In genomic region chr13:51243227-51243626, GRCh38 we compare ENCODE assay signal across 18 cellular contexts. TPM values are rescaled to one million over a fixed set of nuclear protein-coding genes. Genes with fewer than 3 reads are reported as not detected.
DNase-seq lines count a peak whose midpoint lies in the region; ATAC-seq, FAIRE-seq and TF ChIP-seq lines count a peak whose summit lies in the region.
"Had no signal": no experiment of that assay in that cellular context is flagged by ENCODE, and none has a peak within 500 bp of the region (broad histone marks: within the 10 kb centered on the region; RNA-seq: fewer than 3 reads in every experiment).

No MANE protein-coding gene starts in this region.

- CTCF ChIA-PET in CD4-positive, alpha-beta memory T cell (lab: Charles Lee; ENCODE audit: partially characterized antibody): no interaction called here
- CTCF ChIA-PET in activated CD4-positive, alpha-beta T cell treated with anti-CD3 and anti-CD28 coated beads, Interleukin-2, amount 10 ng/mL, durations not matched to agents 7 days and 5 days (lab: Charles Lee): no interaction called here

- 13 to 20% methylated on average over 4 of the region's 4 CpGs for WGBS in ectodermal cell, 2 experiments
- 75 to 79% methylated on average over 4 of the region's 4 CpGs for WGBS in thyroid gland, 2 donors

- POLR2A ChIA-PET in CD4-positive, alpha-beta memory T cell (lab: Charles Lee; ENCODE audit: partially characterized antibody): no interaction called here
- POLR2A ChIA-PET in activated CD4-positive, alpha-beta T cell treated with anti-CD3 and anti-CD28 coated beads, Interleukin-2, amount 10 ng/mL, durations not matched to agents 7 days and 5 days (lab: Charles Lee): no interaction called here

- intact Hi-C loops in thyroid gland (cut with DNase I): no loop called here
- intact Hi-C loops in CD4-positive, alpha-beta memory T cell (cut with micrococcal nuclease): no loop called here

- no peaks in the 10 kb centered on the region for H3K9me3 Mint-ChIP-seq in mesothelial cell of epicardium
- H3K9me3 Mint-ChIP-seq in CD4-positive, alpha-beta memory T cell: no peaks in the 10 kb centered on the region
- no peaks in the 10 kb centered on the region for H3K9me3 Mint-ChIP-seq in activated CD4-positive, alpha-beta T cell treated with anti-CD3 and anti-CD28 coated beads, Interleukin-2, amount 10 ng/mL, durations not matched to agents 7 days and 5 days

- no peak for ATAC-seq in HG02884 (IDR thresholded peaks at IDR 0.05; ENCODE audit: unreplicated experiment)
- ATAC-seq: GM12878 had no signal

- H3K4me1 ChIP-seq in HUES48 (ENCODE audit: control insufficient read depth, insufficient read depth, low read length): peaks cover 72% of the 10 kb centered on the region
- peaks cover 44% of the 10 kb centered on the region for H3K4me1 ChIP-seq in ectodermal cell (ENCODE audit: control insufficient read depth, insufficient read depth, low read length)
- H3K4me1 ChIP-seq in thyroid gland: peaks cover 21 to 37% of the 10 kb centered on the region in 2 donors
- no peaks in the 10 kb centered on the region for H3K4me1 ChIP-seq in CD4-positive, alpha-beta memory T cell (ENCODE audit: insufficient read depth, low read length)
- H3K4me1 ChIP-seq: Caco-2, Peyer's patch had no signal

- H3K4me1 Mint-ChIP-seq in mesothelial cell of epicardium: peaks cover 54% of the 10 kb centered on the region
- no peaks in the 10 kb centered on the region for H3K4me1 Mint-ChIP-seq in CD4-positive, alpha-beta memory T cell
- H3K4me1 Mint-ChIP-seq in activated CD4-positive, alpha-beta T cell treated with anti-CD3 and anti-CD28 coated beads, Interleukin-2, amount 10 ng/mL, durations not matched to agents 7 days and 5 days: no peaks in the 10 kb centered on the region

- TF ChIP-seq POLR2A in thyroid gland (IDR thresholded peaks at IDR 0.05): no peak

- H3K27me3 Mint-ChIP-seq in mesothelial cell of epicardium (ENCODE audit: low read depth): peaks cover 16% of the 10 kb centered on the region
- H3K27me3 Mint-ChIP-seq in CD4-positive, alpha-beta memory T cell: peaks cover 10 to 13% of the 10 kb centered on the region in 2 donors
- peaks cover 2% of the 10 kb centered on the region for H3K27me3 Mint-ChIP-seq in activated CD4-positive, alpha-beta T cell treated with anti-CD3 and anti-CD28 coated beads, Interleukin-2, amount 10 ng/mL, durations not matched to agents 7 days and 5 days

- H3K27ac Mint-ChIP-seq in mesothelial cell of epicardium: peak overlapping the region; percentile 88
- no peak overlapping the region for H3K27ac Mint-ChIP-seq in CD4-positive, alpha-beta memory T cell
- no peak overlapping the region for H3K27ac Mint-ChIP-seq in activated CD4-positive, alpha-beta T cell treated with anti-CD3 and anti-CD28 coated beads, Interleukin-2, amount 10 ng/mL, durations not matched to agents 7 days and 5 days

- H3K4me3 ChIP-seq in HUES48 (ENCODE audit: low read depth, low read length) (peak overlapping the region; percentile 22; the same call in 1 of the 2 replicates), ectodermal cell (ENCODE audit: insufficient read depth, low read depth, low read length) (no peak overlapping the region), thyroid gland (replicated peaks in 1 of 3) (no peak overlapping the region)
- no peak overlapping the region for H3K4me3 ChIP-seq in CD4-positive, alpha-beta memory T cell (ENCODE audit: low read length in 2 of 2)
- H3K4me3 ChIP-seq: GM12878, Peyer's patch had no signal

- no peaks in the 10 kb centered on the region for H3K27me3 ChIP-seq in HUES48 (ENCODE audit: control insufficient read depth, insufficient read depth, low read length)
- no peaks in the 10 kb centered on the region for H3K27me3 ChIP-seq in ectodermal cell (ENCODE audit: control insufficient read depth, insufficient read depth, low read length, poor library complexity, severe bottlenecking)
- no peaks in the 10 kb centered on the region for H3K27me3 ChIP-seq in thyroid gland
- H3K27me3 ChIP-seq in CD4-positive, alpha-beta memory T cell (ENCODE audit: insufficient read depth, low read length): no peaks in the 10 kb centered on the region
- H3K27me3 ChIP-seq: Peyer's patch had no signal

- H3K9me3 ChIP-seq in HUES48 (ENCODE audit: control insufficient read depth, insufficient read depth, low read length): no peaks in the 10 kb centered on the region
- no peaks in the 10 kb centered on the region for H3K9me3 ChIP-seq in ectodermal cell (ENCODE audit: control insufficient read depth, low read length)
- H3K9me3 ChIP-seq in thyroid gland: no peaks in the 10 kb centered on the region
- no peaks in the 10 kb centered on the region for H3K9me3 ChIP-seq in CD4-positive, alpha-beta memory T cell (ENCODE audit: control insufficient read depth in 1 of 2, low read length in 2 of 2)
- H3K9me3 ChIP-seq: Caco-2, Peyer's patch had no signal

- TF ChIP-seq CTCF in mesothelial cell of epicardium (IDR thresholded peaks at IDR 0.05; ENCODE audit: unreplicated experiment) (no peak), thyroid gland (IDR thresholded peaks at IDR 0.05) (no peak)

- no peaks in the 10 kb centered on the region for H3K36me3 Mint-ChIP-seq in mesothelial cell of epicardium
- H3K36me3 Mint-ChIP-seq in CD4-positive, alpha-beta memory T cell: no peaks in the 10 kb centered on the region
- H3K36me3 Mint-ChIP-seq in activated CD4-positive, alpha-beta T cell treated with anti-CD3 and anti-CD28 coated beads, Interleukin-2, amount 10 ng/mL, durations not matched to agents 7 days and 5 days (ENCODE audit: low read depth): no peaks in the 10 kb centered on the region
- H3K36me3 Mint-ChIP-seq: CD14-positive monocyte had no signal

- H3K27ac ChIP-seq in HUES48 (ENCODE audit: low read depth, low read length) (peak overlapping the region; percentile 82), ectodermal cell (ENCODE audit: insufficient read depth, low read depth, low read length, poor library complexity, severe bottlenecking) (peak overlapping the region; percentile 29), thyroid gland (peak overlapping the region; percentile 69 to 85 (median 84))
- H3K27ac ChIP-seq in CD4-positive, alpha-beta memory T cell (ENCODE audit: low read depth, low read length): no peak overlapping the region
- H3K27ac ChIP-seq: Peyer's patch had no signal

- DNase-seq in mesothelial cell of epicardium (ENCODE audit: low spot score in 2 of 2, unreplicated experiment in 2 of 2) (no peak), thyroid gland (no peak), urothelium cell line (ENCODE audit: low spot score) (no peak)
- no peak for DNase-seq in CD4-positive, alpha-beta memory T cell
- DNase-seq in activated CD4-positive, alpha-beta T cell treated with anti-CD3 and anti-CD28 coated beads, Interleukin-2, amount 10 ng/mL, durations not matched to agents 7 days and 5 days: no peak
- DNase-seq: Caco-2, KG1, NCI-H1694 treated with DMSO at 0.1 percent for 48 hours, NCI-H774, Peyer's patch, Right ventricle myocardium superior had no signal

- peaks cover 56% of the 10 kb centered on the region for H3K36me3 ChIP-seq in HUES48 (ENCODE audit: control insufficient read depth, insufficient read depth, low read length)
- no peaks in the 10 kb centered on the region for H3K36me3 ChIP-seq in ectodermal cell (ENCODE audit: control insufficient read depth, insufficient read depth, low read length)
- no peaks in the 10 kb centered on the region for H3K36me3 ChIP-seq in thyroid gland
- H3K36me3 ChIP-seq in CD4-positive, alpha-beta memory T cell (ENCODE audit: insufficient read depth, low read length): no peaks in the 10 kb centered on the region
- H3K36me3 ChIP-seq: Peyer's patch had no signal

- no peak for FAIRE-seq in urothelium cell line (lab: Jason Lieb, UNC)
- FAIRE-seq: GM12878, GM18507, GM19239 had no signal

- peak overlapping the region; percentile 11; the same call in 1 of the 2 replicates for H3K9ac ChIP-seq in HUES48 (ENCODE audit: low read depth, low read length)

- no peak overlapping the region for H3K4me3 Mint-ChIP-seq in mesothelial cell of epicardium
- no peak overlapping the region for H3K4me3 Mint-ChIP-seq in CD4-positive, alpha-beta memory T cell
- H3K4me3 Mint-ChIP-seq in activated CD4-positive, alpha-beta T cell treated with anti-CD3 and anti-CD28 coated beads, Interleukin-2, amount 10 ng/mL, durations not matched to agents 7 days and 5 days: no peak overlapping the region
- H3K4me3 Mint-ChIP-seq: CD14-positive monocyte had no signal

RNA-seq across cellular contexts. Expression of gene FAM124A, which starts 21.0 kb away (rescaled TPM):
- 25.9 TPM for polyA plus RNA-seq in ectodermal cell (2013, experiment 1 of 4)
- 37.7 TPM for polyA plus RNA-seq in ectodermal cell (2013, experiment 2 of 4)
- 27.4 TPM for polyA plus RNA-seq in ectodermal cell (2013, experiment 3 of 4)
- 29.0 TPM for polyA plus RNA-seq in ectodermal cell (2013, experiment 4 of 4)
- total RNA-seq in mesothelial cell of epicardium (0.66 to 0.91 TPM (median 0.78 TPM) in 3 replicates), thyroid gland (10 to 100 TPM in 1 of 4 donors, 1 to 10 TPM in 3; 9.1 to 11.4 (median 9.4) TPM)
- total RNA-seq in CD4-positive, alpha-beta memory T cell: not detected
- not detected for polyA plus RNA-seq in CD4-positive, alpha-beta memory T cell
- not detected for total RNA-seq in activated CD4-positive, alpha-beta T cell treated with anti-CD3 and anti-CD28 coated beads, Interleukin-2, amount 10 ng/mL, durations not matched to agents 7 days and 5 days
- total RNA-seq: GM12878 had no signal
- polyA plus RNA-seq: GM12878 had no signal
